Comparison of ENCODE assay signal across 11 cellular contexts in genomic region chr22:35749808-35750207, GRCh38. TPM values are rescaled to one million over a fixed set of nuclear protein-coding genes. Genes with fewer than 3 reads are reported as not detected.
DNase-seq lines count a peak whose midpoint lies in the region; ATAC-seq and TF ChIP-seq lines count a peak whose summit lies in the region.
"Had no signal": no experiment of that assay in that cellular context is flagged by ENCODE, and none has a peak within 500 bp of the region (broad histone marks: within the 10 kb centered on the region; RNA-seq: fewer than 3 reads in every experiment).

No MANE protein-coding gene starts in this region.

- CTCF ChIA-PET in mammary epithelial cell (lab: Charles Lee; ENCODE audit: low non-redundant PET): no interaction called here

- H3K27ac Mint-ChIP-seq in nephron: peak overlapping the region; percentile 70 to 76 (median 71)
- H3K27ac Mint-ChIP-seq: stimulated activated effector memory CD8-positive, alpha-beta T cell treated with anti-CD3 and anti-CD28 coated beads, Interleukin-12 subunit alpha, Interleukin-12 subunit beta, amount 100 ng/mL, for 72 hours had no signal

- H3K36me3 ChIP-seq in Loucy (ENCODE audit: insufficient read depth, low read length) (no peaks in the 10 kb centered on the region), mammary epithelial cell (ENCODE audit: insufficient read depth, low read length) (peaks cover 28% of the 10 kb centered on the region)
- H3K36me3 ChIP-seq: neutrophil had no signal

- dilution Hi-C loops in mammary epithelial cell (cut with HindIII; ENCODE audit: low sequenced_read_pairs): no loop called here

- H3K79me2 ChIP-seq in Loucy (ENCODE audit: insufficient read depth, low read length) (no peaks in the 10 kb centered on the region), mammary epithelial cell (ENCODE audit: insufficient read depth, low read length) (no peaks in the 10 kb centered on the region)

- DNase-seq in HFF-Myc (ENCODE audit: extremely low read depth, low read depth) (peak; percentile 17), omental fat pad (ENCODE audit: low spot score) (no peak), cardiac septum (ENCODE audit: low spot score) (no peak), mammary epithelial cell (no peak), DMS153 treated with DMSO at 0.1 percent for 48 hours (lab: John Stamatoyannopoulos, UW; ENCODE audit: unreplicated experiment) (no peak)
- DNase-seq: NCI-H345 had no signal

- H3K4me1 Mint-ChIP-seq in nephron: peaks cover 66% of the 10 kb centered on the region
- H3K4me1 Mint-ChIP-seq: stimulated activated effector memory CD8-positive, alpha-beta T cell treated with anti-CD3 and anti-CD28 coated beads, Interleukin-12 subunit alpha, Interleukin-12 subunit beta, amount 100 ng/mL, for 72 hours had no signal

- no peaks in the 10 kb centered on the region for H3K9me3 Mint-ChIP-seq in nephron
- H3K9me3 Mint-ChIP-seq: stimulated activated effector memory CD8-positive, alpha-beta T cell treated with anti-CD3 and anti-CD28 coated beads, Interleukin-12 subunit alpha, Interleukin-12 subunit beta, amount 100 ng/mL, for 72 hours had no signal

- H3K27ac ChIP-seq in mammary epithelial cell (ENCODE audit: insufficient read depth, low read depth, low read length): no peak overlapping the region
- H3K27ac ChIP-seq: neutrophil had no signal

- 68% methylated on average over 9 of the region's 10 CpGs for WGBS in mammary epithelial cell (ENCODE audit: low coverage, missing lambda C conversion rate)

- H3F3A ChIP-seq in Loucy (ENCODE audit: low read depth): no peaks in the 10 kb centered on the region

- H3K9me2 ChIP-seq in Loucy (replicated peaks; ENCODE audit: low read depth, low read length): no peaks in the 10 kb centered on the region

- no peaks in the 10 kb centered on the region for H3K27me3 Mint-ChIP-seq in nephron (ENCODE audit: low read depth)

- no peak overlapping the region for H2AFZ ChIP-seq in Loucy (ENCODE audit: low read length)
- no peak overlapping the region for H2AFZ ChIP-seq in mammary epithelial cell (ENCODE audit: low read depth, low read length)

- H3K4me1 ChIP-seq in Loucy (ENCODE audit: insufficient read depth, low read length, poor library complexity, severe bottlenecking) (peaks cover 38% of the 10 kb centered on the region), mammary epithelial cell (ENCODE audit: insufficient read depth, low read length) (no peaks in the 10 kb centered on the region)

- H3K4me2 ChIP-seq in Loucy (ENCODE audit: low read depth, low read length, poor library complexity, severe bottlenecking) (peak overlapping the region; percentile 55), mammary epithelial cell (ENCODE audit: insufficient read depth, low read depth, low read length) (no peak overlapping the region)

- H3K4me3 Mint-ChIP-seq in nephron: no peak overlapping the region
- H3K4me3 Mint-ChIP-seq: stimulated activated effector memory CD8-positive, alpha-beta T cell treated with anti-CD3 and anti-CD28 coated beads, Interleukin-12 subunit alpha, Interleukin-12 subunit beta, amount 100 ng/mL, for 72 hours had no signal

- no peaks in the 10 kb centered on the region for H3K9me3 ChIP-seq in Loucy (ENCODE audit: insufficient read depth, low read depth, low read length)
- no peaks in the 10 kb centered on the region for H3K9me3 ChIP-seq in mammary epithelial cell (replicated peaks; ENCODE audit: insufficient read depth, low read length)
- H3K9me3 ChIP-seq: neutrophil had no signal

- H3K36me3 Mint-ChIP-seq in nephron (ENCODE audit: low read depth): peaks cover 58% of the 10 kb centered on the region
- H3K36me3 Mint-ChIP-seq: stimulated activated effector memory CD8-positive, alpha-beta T cell treated with anti-CD3 and anti-CD28 coated beads, Interleukin-12 subunit alpha, Interleukin-12 subunit beta, amount 100 ng/mL, for 72 hours had no signal

- intact Hi-C loops in cardiac septum (cut with DNase I) (loop anchor here (5.0 kb wide), 1 partner anchor 87 kb away; no protein-coding TSS in a partner anchor), mammary epithelial cell (cut with micrococcal nuclease) (loop anchor here (10.0 kb wide), 1 partner anchor 375 kb away; no protein-coding TSS in a partner anchor)

- peak; percentile 52 for ATAC-seq in GM18520 (IDR thresholded peaks at IDR 0.05; ENCODE audit: unreplicated experiment)
- no peak for ATAC-seq in omental fat pad (ENCODE audit: low FRiP score)
- ATAC-seq: stimulated activated effector memory CD8-positive, alpha-beta T cell treated with anti-CD3 and anti-CD28 coated beads, Interleukin-12 subunit alpha, Interleukin-12 subunit beta, amount 100 ng/mL, for 72 hours had no signal

- H3K27me3 ChIP-seq in Loucy (ENCODE audit: insufficient read depth, low read length, poor library complexity, severe bottlenecking) (no peaks in the 10 kb centered on the region), mammary epithelial cell (ENCODE audit: insufficient read depth, low read length) (no peaks in the 10 kb centered on the region)
- H3K27me3 ChIP-seq: neutrophil had no signal

- TF ChIP-seq CTCF in HFF-Myc (IDR thresholded peaks at IDR 0.05; ENCODE audit: low read depth, low read length, missing control alignments): no peak
- TF ChIP-seq CTCF in Loucy (conservative IDR thresholded peaks at IDR 0.05; ENCODE audit: low read length): no peak
- TF ChIP-seq CTCF in nephron (IDR thresholded peaks at IDR 0.05; ENCODE audit: unreplicated experiment in 3 of 3): no peak
- TF ChIP-seq CTCF in omental fat pad (IDR thresholded peaks at IDR 0.05): no peak
- no peak for TF ChIP-seq CTCF in mammary epithelial cell (conservative IDR thresholded peaks at IDR 0.05 in 1 of 2, IDR thresholded peaks at IDR 0.05 in 1 of 2; ENCODE audit: extremely low read depth in 1 of 2, insufficient read depth in 1 of 2, low read depth in 1 of 2, low read length in 2 of 2)

- in situ Hi-C loops in mammary epithelial cell (cut with MboI; ENCODE audit: low sequenced_read_pairs in 2 of 2): loop anchor here in 1 of 2 donors (25.0 kb wide), 1 partner anchor 313 kb away; no protein-coding TSS in a partner anchor

- H3K9ac ChIP-seq in Loucy (ENCODE audit: low read depth, low read length, poor library complexity, severe bottlenecking) (no peak overlapping the region), mammary epithelial cell (ENCODE audit: insufficient read depth, low read length) (no peak overlapping the region)

- no TSS peak for BruUV-seq in mammary epithelial cell (replicated peaks; lab: Mats Ljungman, UMichigan)

- no peaks in the 10 kb centered on the region for H4K20me1 ChIP-seq in Loucy (ENCODE audit: insufficient read depth, low read length, poor library complexity, severe bottlenecking)
- H4K20me1 ChIP-seq in mammary epithelial cell (ENCODE audit: insufficient read depth, low read length): no peaks in the 10 kb centered on the region

- H3K4me3 ChIP-seq in HFF-Myc (replicated peaks; ENCODE audit: low read depth, low read length): no peak overlapping the region
- H3K4me3 ChIP-seq in Loucy (ENCODE audit: low read length, poor library complexity, severe bottlenecking): peak overlapping the region; percentile 48
- H3K4me3 ChIP-seq in mammary epithelial cell (replicated peaks in 1 of 3; ENCODE audit: insufficient read depth in 1 of 3, low read depth in 2 of 3, low read length in 3 of 3): no peak overlapping the region

RNA-seq across cellular contexts. Expression of gene APOL5, which starts 32.1 kb away (rescaled TPM):
- total RNA-seq in omental fat pad (not detected), cardiac septum (not detected), mammary epithelial cell (not detected)
- polyA plus RNA-seq in mammary epithelial cell: not detected
- polyA minus RNA-seq in mammary epithelial cell: not detected
